ENCODE assay signal across 17 cellular contexts in the genomic region with DNA sequence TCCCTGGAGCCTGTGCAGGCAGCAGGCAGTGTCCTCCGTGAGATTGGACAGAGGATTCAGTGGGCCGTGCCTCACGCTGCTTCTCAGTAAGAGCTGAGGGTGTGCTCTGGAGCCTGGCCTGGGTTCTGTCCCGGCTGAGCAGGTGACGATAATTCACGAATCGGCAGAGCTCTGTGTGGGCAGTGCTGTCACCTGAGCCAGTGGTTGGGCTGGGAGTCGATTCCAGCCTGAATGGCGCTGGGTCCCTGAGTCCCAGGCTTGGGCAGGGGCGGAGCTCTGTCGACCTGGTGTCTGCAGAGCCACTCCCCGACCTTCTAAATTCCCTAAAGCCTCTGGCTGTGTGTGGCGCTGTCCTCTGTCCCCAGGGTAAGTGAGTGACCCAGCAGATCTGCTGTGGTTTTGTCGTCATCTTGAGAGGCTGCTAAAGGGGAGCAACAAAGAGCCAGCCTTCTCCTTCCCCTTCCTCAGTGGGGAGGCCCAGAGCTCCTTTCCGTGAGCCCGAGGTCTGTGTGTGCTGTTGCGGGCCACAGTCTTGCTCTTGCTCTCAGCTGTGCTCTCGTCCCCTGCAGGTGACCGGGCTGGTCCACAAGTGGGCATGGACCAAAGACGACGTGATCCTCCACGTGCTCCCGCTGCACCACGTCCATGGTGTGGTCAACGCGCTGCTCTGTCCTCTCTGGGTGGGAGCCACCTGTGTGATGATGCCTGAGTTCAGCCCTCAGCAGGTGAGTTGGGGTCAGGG. TPM values are rescaled to one million over a fixed set of nuclear protein-coding genes. Genes with fewer than 3 reads are reported as not detected.
DNase-seq lines count a peak whose midpoint lies in the region; ATAC-seq and TF ChIP-seq lines count a peak whose summit lies in the region.
"Had no signal": no experiment of that assay in that cellular context is flagged by ENCODE, and none has a peak within 500 bp of the region (broad histone marks: within the 10 kb centered on the region; RNA-seq: fewer than 3 reads in every experiment).

No MANE protein-coding gene starts in this region.

- H3K27ac ChIP-seq in colonic mucosa (peak overlapping the region; percentile 78), osteoblast (ENCODE audit: low read depth, low read length) (no peak overlapping the region)
- H3K27ac ChIP-seq: brain microvascular endothelial cell, right lobe of liver had no signal

- no peaks in the 10 kb centered on the region for H3K27me3 Mint-ChIP-seq in activated T-cell treated with anti-CD3 and anti-CD28 coated beads, Interleukin-2, amount 50 U/mL, for 72 hours (ENCODE audit: low read depth)
- H3K27me3 Mint-ChIP-seq: dendritic cell treated with granulocyte-macrophage colony-stimulating factor and Interleukin-4, amounts not matched to agents 40 ng/mL and 50 ng/mL, for 4 days; memory B cell had no signal

- peaks cover 68% of the 10 kb centered on the region for H3K4me1 Mint-ChIP-seq in activated T-cell treated with anti-CD3 and anti-CD28 coated beads, Interleukin-2, amount 50 U/mL, for 72 hours (ENCODE audit: low read depth)

- H3K79me2 ChIP-seq in osteoblast (ENCODE audit: insufficient read depth, low read length) = peaks cover 38% of the 10 kb centered on the region

- peaks cover 36% of the 10 kb centered on the region for H3K4me1 ChIP-seq in colonic mucosa
- no peaks in the 10 kb centered on the region for H3K4me1 ChIP-seq in osteoblast (ENCODE audit: insufficient read depth, low read length)

- ATAC-seq in activated T-cell treated with anti-CD3 and anti-CD28 coated beads, Interleukin-2, amount 50 U/mL, for 72 hours (replicated peaks in 1 of 2) = no peak
- no peak for ATAC-seq in HG03432 (IDR thresholded peaks at IDR 0.05; ENCODE audit: unreplicated experiment)
- ATAC-seq: right lobe of liver had no signal

- H3K4me3 Mint-ChIP-seq in activated T-cell treated with anti-CD3 and anti-CD28 coated beads, Interleukin-2, amount 50 U/mL, for 72 hours = peak overlapping the region; percentile 32 to 68
- H3K4me3 Mint-ChIP-seq: dendritic cell treated with granulocyte-macrophage colony-stimulating factor and Interleukin-4, amounts not matched to agents 40 ng/mL and 50 ng/mL, for 4 days; memory B cell had no signal

- no peak for TF ChIP-seq POLR2A in NB4 (IDR thresholded peaks at IDR 0.05; ENCODE audit: extremely low read depth, insufficient read length)

- DNase-seq in activated T-cell treated with anti-CD3 and anti-CD28 coated beads, Interleukin-2, amount 50 U/mL, for 72 hours = no peak
- DNase-seq in activated T-cell treated with anti-CD3 and anti-CD28 coated beads, Interleukin-2, amount 50 U/mL, for 1 hour = no peak
- DNase-seq in NB4 (ENCODE audit: low read depth) (peak; percentile 42), colonic mucosa (peak; percentile 79), osteoblast (ENCODE audit: insufficient read length, low spot score, missing footprints) (peak; percentile 79), occipital lobe (lab: John Stamatoyannopoulos, UW) (no peak), islet precursor cell (no peak)
- DNase-seq: brain microvascular endothelial cell; GF-D8; NCI-H1694; NCI-H69; stimulated activated CD4-positive, alpha-beta T cell treated with anti-CD3 and anti-CD28 coated beads, Interleukin-1b, Interleukin-23, amount 100 ng/mL, for 48 hours; substantia nigra had no signal

- no peak overlapping the region for H3K4me3 ChIP-seq in NB4 (ENCODE audit: low read depth, low read length)
- peak overlapping the region; percentile 20 for H3K4me3 ChIP-seq in colonic mucosa
- no peak overlapping the region for H3K4me3 ChIP-seq in osteoblast (ENCODE audit: insufficient read depth, low read length)
- H3K4me3 ChIP-seq: right lobe of liver had no signal

- intact Hi-C loops in colonic mucosa (cut with DNase I) = no loop called here

- H3K27ac Mint-ChIP-seq in activated T-cell treated with anti-CD3 and anti-CD28 coated beads, Interleukin-2, amount 50 U/mL, for 72 hours = peak overlapping the region; percentile 31
- H3K27ac Mint-ChIP-seq: dendritic cell treated with granulocyte-macrophage colony-stimulating factor and Interleukin-4, amounts not matched to agents 40 ng/mL and 50 ng/mL, for 4 days; memory B cell had no signal

- no peak overlapping the region for H2AFZ ChIP-seq in osteoblast (ENCODE audit: low read length)

- peaks cover 4 to 30% of the 10 kb centered on the region in 2 donors for H3K36me3 Mint-ChIP-seq in activated T-cell treated with anti-CD3 and anti-CD28 coated beads, Interleukin-2, amount 50 U/mL, for 72 hours (ENCODE audit: insufficient read depth in 2 of 2)

- H3K36me3 ChIP-seq in colonic mucosa (no peaks in the 10 kb centered on the region), osteoblast (ENCODE audit: insufficient read depth, low read length) (peaks cover 39% of the 10 kb centered on the region)

- TF ChIP-seq CTCF in NB4 (IDR thresholded peaks at IDR 0.05; ENCODE audit: low read depth, low read length) = no peak
- no peak for TF ChIP-seq CTCF in colonic mucosa (IDR thresholded peaks at IDR 0.05)
- no peak for TF ChIP-seq CTCF in osteoblast (IDR thresholded peaks at IDR 0.05; ENCODE audit: extremely low read depth, low read depth, low read length)

- H3K4me2 ChIP-seq in osteoblast (ENCODE audit: insufficient read depth, low read length) = no peak overlapping the region

- H3K9me3 ChIP-seq in colonic mucosa (no peaks in the 10 kb centered on the region), osteoblast (ENCODE audit: low read depth, low read length) (no peaks in the 10 kb centered on the region)
- H3K9me3 ChIP-seq: right lobe of liver had no signal

- no peaks in the 10 kb centered on the region for H3K27me3 ChIP-seq in colonic mucosa
- H3K27me3 ChIP-seq in osteoblast (ENCODE audit: insufficient read depth, low read length) = no peaks in the 10 kb centered on the region
- H3K27me3 ChIP-seq: brain microvascular endothelial cell, right lobe of liver had no signal

- no peaks in the 10 kb centered on the region for H3K9me3 Mint-ChIP-seq in activated T-cell treated with anti-CD3 and anti-CD28 coated beads, Interleukin-2, amount 50 U/mL, for 72 hours
- H3K9me3 Mint-ChIP-seq: memory B cell had no signal

- H4K20me1 ChIP-seq in osteoblast (ENCODE audit: insufficient read depth, low read length) = peaks cover 23% of the 10 kb centered on the region

- peak overlapping the region; percentile 66 to 76 for H3K9ac ChIP-seq in colonic mucosa (ENCODE audit: low read depth in 2 of 2, low read length in 2 of 2)

RNA-seq across cellular contexts. Expression of a gene that starts 8.6 kb away (rescaled TPM):
- 10 to 100 TPM; 50.6 to 66.7 TPM for total RNA-seq in activated T-cell treated with anti-CD3 and anti-CD28 coated beads, Interleukin-2, amount 50 U/mL, for 72 hours
- total RNA-seq in colonic mucosa (10 to 100 TPM; 60.2 TPM), osteoblast (25.6 and 29.3 TPM in 2 replicates), occipital lobe (16.2 TPM)

Comparison
In these comparisons a context has a peak if more than half of its experiments do, and no peak if none do; other contexts are left out.
1. DNase-seq: peak in NB4 (single experiment), colonic mucosa (single experiment) and osteoblast (single experiment); none in activated T-cell treated with anti-CD3 and anti-CD28 coated beads, Interleukin-2, amount 50 U/mL, for 72 hours (0 of 2), activated T-cell treated with anti-CD3 and anti-CD28 coated beads, Interleukin-2, amount 50 U/mL, for 1 hour (single experiment), occipital lobe (single experiment) and islet precursor cell (single experiment).